12 cellular contexts compared by ENCODE assay signal in genomic region chr10:71715026-71715425, GRCh38. TPM values are rescaled to one million over a fixed set of nuclear protein-coding genes. Genes with fewer than 3 reads are reported as not detected.
DNase-seq lines count a peak whose midpoint lies in the region; ATAC-seq and TF ChIP-seq lines count a peak whose summit lies in the region.
"Had no signal": no experiment of that assay in that cellular context is flagged by ENCODE, and none has a peak within 500 bp of the region (broad histone marks: within the 10 kb centered on the region; RNA-seq: fewer than 3 reads in every experiment).

No MANE protein-coding gene starts in this region.

- H3K9me3 ChIP-seq in Peyer's patch = no peaks in the 10 kb centered on the region
- no peaks in the 10 kb centered on the region for H3K9me3 ChIP-seq in esophagus (ENCODE audit: control insufficient read depth in 2 of 2, insufficient read depth in 1 of 2, low read depth in 1 of 2, low read length in 1 of 2)
- H3K9me3 ChIP-seq in stomach smooth muscle (ENCODE audit: control insufficient read depth in 2 of 2, low read length in 2 of 2) = no peaks in the 10 kb centered on the region
- no peaks in the 10 kb centered on the region for H3K9me3 ChIP-seq in OCI-LY7 (ENCODE audit: low read length)

- H3K36me3 ChIP-seq in Peyer's patch (no peaks in the 10 kb centered on the region), esophagus (ENCODE audit: control insufficient read depth in 2 of 2, insufficient read depth in 2 of 2, low read length in 1 of 2) (no peaks in the 10 kb centered on the region), stomach smooth muscle (ENCODE audit: control insufficient read depth in 2 of 2, insufficient read depth in 2 of 2, low read length in 2 of 2) (no peaks in the 10 kb centered on the region), OCI-LY7 (ENCODE audit: insufficient read depth, low read length) (no peaks in the 10 kb centered on the region)

- H3K27me3 ChIP-seq in Peyer's patch (no peaks in the 10 kb centered on the region), esophagus (ENCODE audit: control insufficient read depth in 1 of 2, insufficient read depth in 2 of 2, low read length in 2 of 2) (no peaks in the 10 kb centered on the region), stomach smooth muscle (ENCODE audit: control insufficient read depth in 1 of 2, insufficient read depth in 2 of 2, low read length in 2 of 2) (no peaks in the 10 kb centered on the region)

- CTCF ChIA-PET in activated CD4-positive, alpha-beta T cell treated with anti-CD3 and anti-CD28 coated beads for 36 hours (lab: Charles Lee) = interaction anchor here (0.9 to 4.2 kb wide), 6 partner anchors 7 to 97 kb away, joined by 3 to 28 read pairs (median 3); no protein-coding TSS in a partner anchor
- CTCF ChIA-PET in OCI-LY7 (lab: Charles Lee; ENCODE audit: unreplicated experiment) = interaction anchor here (0.5 to 0.6 kb wide), 2 partner anchors 13 to 346 kb away, joined by 3 to 5 read pairs; no protein-coding TSS in a partner anchor

- no TSS peak for BruUV-seq in OCI-LY7 (replicated peaks; lab: Mats Ljungman, UMichigan)

- H3K9me3 Mint-ChIP-seq in activated CD4-positive, alpha-beta T cell treated with anti-CD3 and anti-CD28 coated beads for 36 hours (ENCODE audit: low read depth) = no peaks in the 10 kb centered on the region
- H3K9me3 Mint-ChIP-seq: activated B cell treated with CpG ODN at 0.5 μM for 24 hours had no signal

- H3K79me2 ChIP-seq in OCI-LY7 (ENCODE audit: insufficient read depth, low read depth, low read length) = no peaks in the 10 kb centered on the region

- no peaks in the 10 kb centered on the region for H3K9me2 ChIP-seq in OCI-LY7 (ENCODE audit: insufficient read depth, low read length)

- H3K27me3 Mint-ChIP-seq in activated CD4-positive, alpha-beta T cell treated with anti-CD3 and anti-CD28 coated beads for 36 hours = no peaks in the 10 kb centered on the region
- H3K27me3 Mint-ChIP-seq: activated B cell treated with CpG ODN at 0.5 μM for 24 hours had no signal

- TF ChIP-seq CTCF in Peyer's patch (IDR thresholded peaks at IDR 0.05) (no peak), OCI-LY7 (conservative IDR thresholded peaks at IDR 0.05; ENCODE audit: low read length) (no peak)

- no peak for DNase-seq in activated CD4-positive, alpha-beta T cell treated with anti-CD3 and anti-CD28 coated beads for 36 hours
- no peak for DNase-seq in activated CD4-positive, alpha-beta T cell treated with anti-CD3 and anti-CD28 coated beads for 1 hour
- DNase-seq in Peyer's patch (no peak), NCI-H510A (lab: John Stamatoyannopoulos, UW) (no peak), kidney glomerular epithelial cell (lab: John Stamatoyannopoulos, UW) (no peak), OCI-LY7 (ENCODE audit: low spot score) (no peak)
- DNase-seq: activated B cell treated with CpG ODN at 0.5 μM for 24 hours; activated effector memory CD4-positive, alpha-beta T cell treated with anti-CD3 and anti-CD28 coated beads, Interleukin-2, amount 50 U/mL, for 16 hours; NCI-H1930 had no signal

- no peak for ATAC-seq in activated CD4-positive, alpha-beta T cell treated with anti-CD3 and anti-CD28 coated beads for 36 hours

- intact Hi-C loops in activated CD4-positive, alpha-beta T cell treated with anti-CD3 and anti-CD28 coated beads for 36 hours (cut with DNase I, micrococcal nuclease) = no loop called here
- intact Hi-C loops in OCI-LY7 (cut with micrococcal nuclease; ENCODE audit: unreplicated experiment) = no loop called here

- WGBS in esophagus, 2 donors = 73 to 80% methylated on average over 8 of the region's 8 CpGs

- H4K20me1 ChIP-seq in OCI-LY7 (ENCODE audit: insufficient read depth, low read length) = no peaks in the 10 kb centered on the region

- no peak overlapping the region for H3K4me3 Mint-ChIP-seq in activated CD4-positive, alpha-beta T cell treated with anti-CD3 and anti-CD28 coated beads for 36 hours
- H3K4me3 Mint-ChIP-seq: activated B cell treated with CpG ODN at 0.5 μM for 24 hours had no signal

- peak overlapping the region; percentile 42 for H3K27ac Mint-ChIP-seq in activated CD4-positive, alpha-beta T cell treated with anti-CD3 and anti-CD28 coated beads for 36 hours
- H3K27ac Mint-ChIP-seq: activated B cell treated with CpG ODN at 0.5 μM for 24 hours had no signal

- TF ChIP-seq POLR2A in Peyer's patch (IDR thresholded peaks at IDR 0.05) = no peak

- no peak overlapping the region for H3K4me2 ChIP-seq in OCI-LY7 (ENCODE audit: low read length)

- no peak overlapping the region for H2AFZ ChIP-seq in OCI-LY7 (ENCODE audit: low read length)

- H3K4me1 Mint-ChIP-seq in activated CD4-positive, alpha-beta T cell treated with anti-CD3 and anti-CD28 coated beads for 36 hours = peaks cover 42% of the 10 kb centered on the region

- no peak overlapping the region for H3K4me3 ChIP-seq in Peyer's patch
- H3K4me3 ChIP-seq in esophagus (ENCODE audit: low read depth in 1 of 2, low read length in 2 of 2) = no peak overlapping the region
- no peak overlapping the region for H3K4me3 ChIP-seq in stomach smooth muscle (ENCODE audit: low read length in 2 of 2)
- H3K4me3 ChIP-seq in OCI-LY7 (ENCODE audit: low read depth, low read length, poor library complexity, severe bottlenecking) = no peak overlapping the region

- H3K36me3 Mint-ChIP-seq in activated CD4-positive, alpha-beta T cell treated with anti-CD3 and anti-CD28 coated beads for 36 hours (ENCODE audit: low read depth) = no peaks in the 10 kb centered on the region

- H3K4me1 ChIP-seq in Peyer's patch (peaks cover 5 to 33% (median 29%) of the 10 kb centered on the region in 4 donors), esophagus (ENCODE audit: control insufficient read depth in 2 of 2, insufficient read depth in 2 of 2, low read length in 1 of 2) (peaks cover 16 to 25% of the 10 kb centered on the region in 2 donors), stomach smooth muscle (ENCODE audit: control insufficient read depth, insufficient read depth, low read length) (peaks cover 52% of the 10 kb centered on the region), OCI-LY7 (ENCODE audit: insufficient read depth, low read length, poor library complexity, severe bottlenecking) (peaks cover 33% of the 10 kb centered on the region)

- H3K9ac ChIP-seq in stomach smooth muscle (ENCODE audit: low read length in 2 of 2) = peak overlapping the region in 1 of 2 donors; percentile 75

- POLR2A ChIA-PET in activated CD4-positive, alpha-beta T cell treated with anti-CD3 and anti-CD28 coated beads for 36 hours (lab: Charles Lee) = no interaction called here
- POLR2A ChIA-PET in OCI-LY7 (lab: Charles Lee) = interaction anchor here (1.3 kb wide), 1 partner anchor 17 kb away, joined by 3 read pairs; no protein-coding TSS in a partner anchor

- H3K27ac ChIP-seq in Peyer's patch (peak overlapping the region; percentile 67 to 88 (median 78)), esophagus (ENCODE audit: low read depth in 2 of 2, low read length in 1 of 2) (peak overlapping the region; percentile 53 to 90), stomach smooth muscle (ENCODE audit: low read length) (peak overlapping the region; percentile 96), OCI-LY7 (ENCODE audit: low read depth, low read length, poor library complexity, severe bottlenecking) (no peak overlapping the region)

RNA-seq across cellular contexts. Expression of gene C10orf105, which starts 4.6 kb away (rescaled TPM):
- under 1 TPM; 0.34 to 0.40 TPM for total RNA-seq in activated CD4-positive, alpha-beta T cell treated with anti-CD3 and anti-CD28 coated beads for 36 hours
- total RNA-seq in Peyer's patch (under 1 TPM in 1 of 4 donors, not detected in 3; 0.27 TPM), OCI-LY7 (2022) (0.09 and 0.15 TPM in 2 replicates)
- under 1 TPM; 0.02 to 0.04 TPM for polyA plus RNA-seq in esophagus
- 0.09 TPM in 1 of 2 replicates, not detected in the other for total RNA-seq in OCI-LY7 (2014; rRNA removed; shearing (Covaris generic))
- total RNA-seq: activated B cell treated with CpG ODN at 0.5 μM for 24 hours, SK-MEL-5 had no signal

RNA-seq across cellular contexts. Expression of gene VSIR, which starts 58.3 kb away (rescaled TPM):
- 100 to 1,000 TPM in 1 of 2 experiments, 10 to 100 TPM in 1; 78.2 to 104 TPM for total RNA-seq in activated CD4-positive, alpha-beta T cell treated with anti-CD3 and anti-CD28 coated beads for 36 hours
- 100 to 1,000 TPM in 3 of 4 donors, 10 to 100 TPM in 1; 38.0 to 169 (median 127) TPM for total RNA-seq in Peyer's patch
- polyA plus RNA-seq in esophagus = 10 to 100 TPM; 26.6 to 41.9 TPM
- total RNA-seq in OCI-LY7 (2014; rRNA removed; shearing (Covaris generic)) = 2.1 and 2.2 TPM in 2 replicates
- total RNA-seq in OCI-LY7 (2022) = 4.9 and 9.0 TPM in 2 replicates
